In genomic region chr7:155538293-155538692, GRCh38 we compare ENCODE assay signal across 40 cellular contexts. TPM values are rescaled to one million over a fixed set of nuclear protein-coding genes. Genes with fewer than 3 reads are reported as not detected.
"Had no signal": no experiment of that assay in that cellular context is flagged by ENCODE, and none has a peak within 500 bp of the region (broad histone marks: within the 10 kb centered on the region; RNA-seq: fewer than 3 reads in every experiment).

No MANE protein-coding gene starts in this region.

- H3K4me3 Mint-ChIP-seq: activated CD4-positive, alpha-beta memory T cell treated with anti-CD3 and anti-CD28 coated beads, Interleukin-2, amount 10 ng/mL, durations not matched to agents 7 days and 5 days; activated CD8-positive, alpha-beta memory T cell treated with anti-CD3 and anti-CD28 coated beads, Interleukin-2, amount 10 ng/mL, durations not matched to agents 7 days and 5 days; activated naive CD4-positive, alpha-beta T cell treated with anti-CD3 and anti-CD28 coated beads, Interleukin-2, amount 10 ng/mL, durations not matched to agents 7 days and 5 days; activated naive CD8-positive, alpha-beta T cell; activated naive CD8-positive, alpha-beta T cell treated with anti-CD3 and anti-CD28 coated beads, Interleukin-2, amount 50 U/mL, for 24 hours; brain; T-cell; T-helper 17 cell had no signal

- H3K27ac Mint-ChIP-seq: activated CD4-positive, alpha-beta memory T cell treated with anti-CD3 and anti-CD28 coated beads, Interleukin-2, amount 10 ng/mL, durations not matched to agents 7 days and 5 days; activated CD8-positive, alpha-beta memory T cell treated with anti-CD3 and anti-CD28 coated beads, Interleukin-2, amount 10 ng/mL, durations not matched to agents 7 days and 5 days; activated naive CD4-positive, alpha-beta T cell treated with anti-CD3 and anti-CD28 coated beads, Interleukin-2, amount 10 ng/mL, durations not matched to agents 7 days and 5 days; activated naive CD8-positive, alpha-beta T cell; activated naive CD8-positive, alpha-beta T cell treated with anti-CD3 and anti-CD28 coated beads, Interleukin-2, amount 50 U/mL, for 24 hours; T-cell; T-helper 17 cell had no signal

- DNase-seq: activated CD4-positive, alpha-beta memory T cell treated with anti-CD3 and anti-CD28 coated beads, Interleukin-2, amount 10 ng/mL, durations not matched to agents 7 days and 5 days; activated CD4-positive, alpha-beta T cell treated with anti-CD3 and anti-CD28 coated beads for 1 hour; activated CD4-positive, alpha-beta T cell treated with anti-CD3 and anti-CD28 coated beads for 48 hours; activated CD4-positive, CD25-positive, alpha-beta regulatory T cell; activated CD8-positive, alpha-beta memory T cell treated with anti-CD3 and anti-CD28 coated beads for 24 hours; activated CD8-positive, alpha-beta memory T cell treated with anti-CD3 and anti-CD28 coated beads, Interleukin-2, amount 10 ng/mL, durations not matched to agents 7 days and 5 days; activated CD8-positive, alpha-beta memory T cell treated with anti-CD3 and anti-CD28 coated beads, Interleukin-2, amount 50 U/mL, for 48 hours; activated effector memory CD4-positive, alpha-beta T cell treated with Interleukin-2 at 50 U/mL for 16 hours; activated naive CD4-positive, alpha-beta T cell treated with anti-CD3 and anti-CD28 coated beads, Interleukin-2, amount 10 ng/mL, durations not matched to agents 7 days and 5 days; activated naive CD8-positive, alpha-beta T cell treated with anti-CD3 and anti-CD28 coated beads, Interleukin-2, amount 50 U/mL, for 24 hours; activated T-cell treated with anti-CD3 and anti-CD28 coated beads, Interleukin-2, amount 50 U/mL, for 48 hours; anterior cingulate cortex; caudate nucleus; Kasumi-1; MM.1S; MV-4-11; NCI-H1092; NCI-H1417; NCI-H146; NCI-H187; NCI-H2029 treated with DMSO at 0.1 percent for 48 hours; NCI-H2107; NCI-H2171; NCI-H510A; NCI-H526; NCI-H748 treated with DMSO at 0.1 percent for 48 hours; NK-92 treated with Interleukin-12 subunit alpha and Interleukin-12 subunit beta, amount 100 ng/mL, for 24 hours; PC-9; SIG-M5; T-cell; T-helper 17 cell had no signal

- H3K9me3 Mint-ChIP-seq: activated CD4-positive, alpha-beta memory T cell treated with anti-CD3 and anti-CD28 coated beads, Interleukin-2, amount 10 ng/mL, durations not matched to agents 7 days and 5 days; activated naive CD4-positive, alpha-beta T cell treated with anti-CD3 and anti-CD28 coated beads, Interleukin-2, amount 10 ng/mL, durations not matched to agents 7 days and 5 days; activated naive CD8-positive, alpha-beta T cell treated with anti-CD3 and anti-CD28 coated beads, Interleukin-2, amount 50 U/mL, for 24 hours; T-cell had no signal

- H3K36me3 Mint-ChIP-seq: activated CD8-positive, alpha-beta memory T cell treated with anti-CD3 and anti-CD28 coated beads, Interleukin-2, amount 10 ng/mL, durations not matched to agents 7 days and 5 days; activated naive CD4-positive, alpha-beta T cell treated with anti-CD3 and anti-CD28 coated beads, Interleukin-2, amount 10 ng/mL, durations not matched to agents 7 days and 5 days; activated naive CD8-positive, alpha-beta T cell; brain; T-cell had no signal

- H3K27ac ChIP-seq: PC-9, RWPE1, VCaP had no signal

- H3K4me3 ChIP-seq: PC-9 had no signal

- ATAC-seq: activated CD8-positive, alpha-beta memory T cell treated with anti-CD3 and anti-CD28 coated beads, Interleukin-2, amount 10 ng/mL, durations not matched to agents 7 days and 5 days; activated naive CD8-positive, alpha-beta T cell treated with anti-CD3 and anti-CD28 coated beads, Interleukin-2, amount 50 U/mL, for 24 hours; Right ventricle myocardium inferior; SK-N-SH treated with all-trans-retinoic acid at 6 μM for 48 hours; T-cell; T-helper 17 cell had no signal

RNA-seq across cellular contexts. Expression of gene CNPY1, which starts 8.1 kb away (rescaled TPM):
- total RNA-seq: activated CD4-positive, alpha-beta memory T cell treated with anti-CD3 and anti-CD28 coated beads, Interleukin-2, amount 10 ng/mL, durations not matched to agents 7 days and 5 days; activated CD8-positive, alpha-beta memory T cell treated with anti-CD3 and anti-CD28 coated beads, Interleukin-2, amount 10 ng/mL, durations not matched to agents 7 days and 5 days; bronchial epithelial cell; OCI-LY7; PC-9; Right ventricle myocardium inferior; SK-MEL-5; T-cell; T-helper 17 cell had no signal
